2 cellular contexts compared by ENCODE assay signal in genomic region chr14:58305730-58306129, GRCh38.
TF ChIP-seq lines count a peak whose summit lies in the region.

No MANE protein-coding gene starts in this region.

TF ChIP-seq in SK-N-SH treated with all-trans-retinoic acid at 6 μM for 48 hours, 23 proteins besides CTCF, POLR2A, EP300 and RAD21 (continued from another document):
- no peak for TF ChIP-seq ZNF565 (CRISPR knock-in tag; conservative IDR thresholded peaks at IDR 0.05; ENCODE audit: low read depth)
- no peak for TF ChIP-seq CSDC2 (CRISPR knock-in tag; IDR thresholded peaks at IDR 0.05)
- TF ChIP-seq BACH2 (CRISPR knock-in tag; IDR thresholded peaks at IDR 0.05; ENCODE audit: borderline replicate concordance), result no peak
- TF ChIP-seq ARNTL (CRISPR knock-in tag; IDR thresholded peaks at IDR 0.05; ENCODE audit: borderline replicate concordance, low read depth), result no peak
TF ChIP-seq in SK-N-SH treated with all-trans-retinoic acid at 6 μM for 48 hours: peak in this region for 0.

TF ChIP-seq in HEK293, 187 proteins besides CTCF, POLR2A, EP300 and RAD21 (continued from another document):
- no peak for TF ChIP-seq ZNF394 (tag by site-specific recombination; IDR thresholded peaks at IDR 0.05; ENCODE audit: borderline replicate concordance)
- no peak for TF ChIP-seq PRDM1 (tag by site-specific recombination; IDR thresholded peaks at IDR 0.05)
- no peak for TF ChIP-seq ZNF701 (tag by site-specific recombination; IDR thresholded peaks at IDR 0.05)
- TF ChIP-seq ZNF302 (tag by site-specific recombination; IDR thresholded peaks at IDR 0.05; ENCODE audit: low read depth), result no peak
- no peak for TF ChIP-seq KLF10 (tag by site-specific recombination; IDR thresholded peaks at IDR 0.05)
- TF ChIP-seq GLIS2 (tag by site-specific recombination; IDR thresholded peaks at IDR 0.05), result no peak
- no peak for TF ChIP-seq ZXDB (tag by site-specific recombination; IDR thresholded peaks at IDR 0.05)
- TF ChIP-seq ZNF776 (tag by site-specific recombination; IDR thresholded peaks at IDR 0.05; ENCODE audit: borderline replicate concordance), result no peak
- TF ChIP-seq ZEB2 (tag by site-specific recombination; IDR thresholded peaks at IDR 0.05), result no peak
- peak; percentile 65 for TF ChIP-seq WT1 (tag by site-specific recombination; IDR thresholded peaks at IDR 0.05)
- TF ChIP-seq SCRT2 (tag by site-specific recombination; IDR thresholded peaks at IDR 0.05), result no peak
- no peak for TF ChIP-seq ZNF350 (tag by site-specific recombination; IDR thresholded peaks at IDR 0.05)
- no peak for TF ChIP-seq ZNF660 (tag by site-specific recombination; IDR thresholded peaks at IDR 0.05)
- TF ChIP-seq OSR2 (tag by site-specific recombination; IDR thresholded peaks at IDR 0.05), result no peak
- TF ChIP-seq ZNF132 (tag by site-specific recombination; IDR thresholded peaks at IDR 0.05; ENCODE audit: borderline replicate concordance), result no peak
- no peak for TF ChIP-seq ZNF266 (tag by site-specific recombination; IDR thresholded peaks at IDR 0.05; ENCODE audit: low read depth)
- peak; percentile 15; the same call in 1 of the 2 replicates for TF ChIP-seq FEZF1 (tag by site-specific recombination; IDR thresholded peaks at IDR 0.05)
- no peak for TF ChIP-seq TCF7L2 (IDR thresholded peaks at IDR 0.05; ENCODE audit: borderline replicate concordance, low read depth, low read length)
- no peak for TF ChIP-seq ZNF626 (tag by site-specific recombination; IDR thresholded peaks at IDR 0.05)
- no peak for TF ChIP-seq ZNF48 (tag by site-specific recombination; IDR thresholded peaks at IDR 0.05)
- TF ChIP-seq ZNF140 (tag by site-specific recombination; IDR thresholded peaks at IDR 0.05), result no peak
- no peak for TF ChIP-seq ZNF148 (tag by site-specific recombination; IDR thresholded peaks at IDR 0.05; ENCODE audit: borderline replicate concordance)
- no peak for TF ChIP-seq ZFHX2 (tag by site-specific recombination; conservative IDR thresholded peaks at IDR 0.05)
- no peak for TF ChIP-seq ZNF426 (tag by site-specific recombination; IDR thresholded peaks at IDR 0.05)
- TF ChIP-seq ZNF791 (tag by site-specific recombination; IDR thresholded peaks at IDR 0.05), result no peak
- no peak for TF ChIP-seq ZNF561 (tag by site-specific recombination; IDR thresholded peaks at IDR 0.05; ENCODE audit: borderline replicate concordance)
- peak; percentile 93 for TF ChIP-seq SP7 (tag by site-specific recombination; IDR thresholded peaks at IDR 0.05)
- TF ChIP-seq ZNF169 (tag by site-specific recombination; IDR thresholded peaks at IDR 0.05), result no peak
- no peak for TF ChIP-seq ZNF362 (tag by site-specific recombination; IDR thresholded peaks at IDR 0.05)
- TF ChIP-seq PRDM6 (tag by site-specific recombination; IDR thresholded peaks at IDR 0.05), result 0 out of 2 replicates have a peak, but pooled peaks have one; percentile 27
